Comparison of ENCODE assay signal across 1 cellular context in the genomic region with DNA sequence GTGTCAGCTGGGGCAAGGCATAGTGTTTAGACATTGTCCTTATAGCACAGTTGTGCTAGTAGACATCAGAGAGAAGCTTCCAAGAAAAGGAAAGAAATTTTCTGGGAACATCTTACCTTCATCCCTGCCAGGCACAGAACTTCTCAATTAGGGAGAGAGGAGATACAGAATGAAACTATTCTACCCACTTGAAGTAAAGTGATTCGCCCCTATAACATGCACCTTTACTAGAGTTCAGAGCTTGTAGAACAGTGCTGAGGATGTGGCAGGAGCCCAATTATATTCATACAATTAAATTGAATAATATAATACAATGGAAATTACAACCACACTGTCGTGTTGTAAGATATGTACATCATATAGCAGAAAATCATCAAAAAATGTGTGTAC.
TF ChIP-seq lines count a peak whose summit lies in the region.

No MANE protein-coding gene starts in this region.

TF ChIP-seq in H1, 55 proteins besides CTCF, POLR2A, EP300 and RAD21 (continued from another document):
- no peak for TF ChIP-seq NRF1 (IDR thresholded peaks at IDR 0.05; ENCODE audit: low read depth, low read length)
- TF ChIP-seq TCF12 (IDR thresholded peaks at IDR 0.05; ENCODE audit: low read depth, low read length) = no peak
- no peak for TF ChIP-seq TAF7 (optimal IDR thresholded peaks at IDR 0.05; ENCODE audit: borderline replicate concordance, low read depth, low read length)
- no peak for TF ChIP-seq EZH2 (IDR thresholded peaks at IDR 0.05; ENCODE audit: low read depth, low read length, severe bottlenecking)
- no peak for TF ChIP-seq CTBP2 (IDR thresholded peaks at IDR 0.05; ENCODE audit: borderline replicate concordance, insufficient read depth, insufficient read length, low read length)
- no peak for TF ChIP-seq CBX5 (IDR thresholded peaks at IDR 0.05; ENCODE audit: low read depth, low read length)
- no peak for TF ChIP-seq BCL11A (IDR thresholded peaks at IDR 0.05; ENCODE audit: low read depth in 2 of 2, low read length in 2 of 2)
- TF ChIP-seq POLR2AphosphoS5 (IDR thresholded peaks at IDR 0.05; ENCODE audit: low read depth, low read length) = no peak
- TF ChIP-seq SP2 (IDR thresholded peaks at IDR 0.05; ENCODE audit: low read length) = no peak
- no peak for TF ChIP-seq BRCA1 (IDR thresholded peaks at IDR 0.05; ENCODE audit: low read depth, low read length)
- TF ChIP-seq ASH2L (IDR thresholded peaks at IDR 0.05; ENCODE audit: low read length) = no peak
- TF ChIP-seq SRF (IDR thresholded peaks at IDR 0.05; ENCODE audit: low read depth, low read length) = no peak
- no peak for TF ChIP-seq RBBP5 (IDR thresholded peaks at IDR 0.05; ENCODE audit: borderline replicate concordance, low read depth, low read length)
- TF ChIP-seq, protein P1, sequence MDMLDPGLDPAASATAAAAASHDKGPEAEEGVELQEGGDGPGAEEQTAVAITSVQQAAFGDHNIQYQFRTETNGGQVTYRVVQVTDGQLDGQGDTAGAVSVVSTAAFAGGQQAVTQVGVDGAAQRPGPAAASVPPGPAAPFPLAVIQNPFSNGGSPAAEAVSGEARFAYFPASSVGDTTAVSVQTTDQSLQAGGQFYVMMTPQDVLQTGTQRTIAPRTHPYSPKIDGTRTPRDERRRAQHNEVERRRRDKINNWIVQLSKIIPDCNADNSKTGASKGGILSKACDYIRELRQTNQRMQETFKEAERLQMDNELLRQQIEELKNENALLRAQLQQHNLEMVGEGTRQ (IDR thresholded peaks at IDR 0.05; ENCODE audit: low read length) = no peak
- TF ChIP-seq SIN3A (conservative IDR thresholded peaks at IDR 0.05 in 1 of 2, IDR thresholded peaks at IDR 0.05 in 1 of 2; ENCODE audit: low read depth in 1 of 2, low read length in 2 of 2) = no peak
TF ChIP-seq in H1: peak in this region for 0.
